Comparison of ENCODE assay signal across 9 cellular contexts in genomic region chr1:210653771-210654170, GRCh38.
A peak's percentile ranks its signal among the peaks of the same experiment; 100 is the strongest.
DNase-seq lines count a peak whose midpoint lies in the region; ATAC-seq and FAIRE-seq lines count a peak whose summit lies in the region.
"Had no signal": no experiment of that assay in that cellular context is flagged by ENCODE, and none has a peak within 500 bp of the region (broad histone marks: within the 10 kb centered on the region; RNA-seq: fewer than 3 reads in every experiment).

No MANE protein-coding gene starts in this region.

- peak; percentile 76 for FAIRE-seq in GM19239 (lab: Jason Lieb, UNC)

- ATAC-seq in HG02938 (IDR thresholded peaks at IDR 0.05; ENCODE audit: unreplicated experiment) (no peak), HG03196 (IDR thresholded peaks at IDR 0.05; ENCODE audit: unreplicated experiment) (no peak)

- DNase-seq in GM19239 (ENCODE audit: insufficient read length, low spot score) (no peak), RPMI7951 (ENCODE audit: low read depth) (peak; percentile 9), fibroblast of the conjunctiva (ENCODE audit: low read depth) (peak; percentile 2), pulmonary artery endothelial cell (ENCODE audit: low read depth, low spot score) (peak; percentile 3), NCI-H774 (lab: John Stamatoyannopoulos, UW) (no peak)
- DNase-seq: NCI-H446, SW 1271 had no signal

Comparison
In these comparisons a context has a peak if more than half of its experiments do, and no peak if none do; other contexts are left out.
1. DNase-seq: peak in RPMI7951 (single experiment), fibroblast of the conjunctiva (single experiment) and pulmonary artery endothelial cell (single experiment); none in GM19239 (single experiment) and NCI-H774 (single experiment).